In genomic region chr5:132272341-132273210, GRCh38 we compare ENCODE assay signal across 8 cellular contexts. TPM values are rescaled to one million over a fixed set of nuclear protein-coding genes. Genes with fewer than 3 reads are reported as not detected.
DNase-seq lines count a peak whose midpoint lies in the region; ATAC-seq and TF ChIP-seq lines count a peak whose summit lies in the region.

No MANE protein-coding gene starts in this region.

- H3K9me3 ChIP-seq in mucosa of descending colon = no peaks in the 10 kb centered on the region

- no peaks in the 10 kb centered on the region for H3K36me3 ChIP-seq in mucosa of descending colon (ENCODE audit: low read depth)

- H3K27me3 ChIP-seq in dorsolateral prefrontal cortex = no peaks in the 10 kb centered on the region

- ATAC-seq in mucosa of descending colon (peak; percentile 67), HG03095 (IDR thresholded peaks at IDR 0.05; ENCODE audit: unreplicated experiment) (no peak)
- no peak for ATAC-seq in stimulated activated effector memory CD8-positive, alpha-beta T cell treated with anti-CD3 and anti-CD28 coated beads, Interleukin-12 subunit alpha, Interleukin-12 subunit beta, amount 100 ng/mL, for 72 hours

- H3K4me3 ChIP-seq in dorsolateral prefrontal cortex (peak overlapping the region in 2 of 59 donors; percentile 3 to 16), mucosa of descending colon (no peak overlapping the region)

- H3K4me1 ChIP-seq in mucosa of descending colon (ENCODE audit: low read depth) = peaks cover 20% of the 10 kb centered on the region

- peaks cover 9% of the 10 kb centered on the region for H3K4me1 Mint-ChIP-seq in activated CD4-positive, alpha-beta T cell treated with anti-CD3 and anti-CD28 coated beads, Interleukin-2, amount 10 ng/mL, durations not matched to agents 24 days and 14 days
- peaks cover 19% of the 10 kb centered on the region for H3K4me1 Mint-ChIP-seq in stimulated activated effector memory CD8-positive, alpha-beta T cell treated with anti-CD3 and anti-CD28 coated beads, Interleukin-12 subunit alpha, Interleukin-12 subunit beta, amount 100 ng/mL, for 72 hours

- H3K9me3 Mint-ChIP-seq in activated CD4-positive, alpha-beta T cell treated with anti-CD3 and anti-CD28 coated beads, Interleukin-2, amount 10 ng/mL, durations not matched to agents 24 days and 14 days = no peaks in the 10 kb centered on the region
- no peaks in the 10 kb centered on the region for H3K9me3 Mint-ChIP-seq in stimulated activated effector memory CD8-positive, alpha-beta T cell treated with anti-CD3 and anti-CD28 coated beads, Interleukin-12 subunit alpha, Interleukin-12 subunit beta, amount 100 ng/mL, for 72 hours

- no peaks in the 10 kb centered on the region for H3K36me3 Mint-ChIP-seq in activated CD4-positive, alpha-beta T cell treated with anti-CD3 and anti-CD28 coated beads, Interleukin-2, amount 10 ng/mL, durations not matched to agents 24 days and 14 days (ENCODE audit: low read depth)
- H3K36me3 Mint-ChIP-seq in stimulated activated effector memory CD8-positive, alpha-beta T cell treated with anti-CD3 and anti-CD28 coated beads, Interleukin-12 subunit alpha, Interleukin-12 subunit beta, amount 100 ng/mL, for 72 hours = no peaks in the 10 kb centered on the region

- no peak overlapping the region for H3K4me3 Mint-ChIP-seq in activated CD4-positive, alpha-beta T cell treated with anti-CD3 and anti-CD28 coated beads, Interleukin-2, amount 10 ng/mL, durations not matched to agents 24 days and 14 days
- H3K4me3 Mint-ChIP-seq in stimulated activated effector memory CD8-positive, alpha-beta T cell treated with anti-CD3 and anti-CD28 coated beads, Interleukin-12 subunit alpha, Interleukin-12 subunit beta, amount 100 ng/mL, for 72 hours = peak overlapping the region; percentile 44

- intact Hi-C loops in activated CD4-positive, alpha-beta T cell treated with anti-CD3 and anti-CD28 coated beads, Interleukin-2, amount 10 ng/mL, durations not matched to agents 24 days and 14 days (cut with micrococcal nuclease) = no loop called here
- intact Hi-C loops in dorsolateral prefrontal cortex (cut with DNase I) (loop anchor here in 1 of 2 donors (5.0 kb wide), 1 partner anchor 230 kb away; no protein-coding TSS in a partner anchor), mucosa of descending colon (cut with DNase I, micrococcal nuclease) (no loop called here)

- H3K27ac Mint-ChIP-seq in activated CD4-positive, alpha-beta T cell treated with anti-CD3 and anti-CD28 coated beads, Interleukin-2, amount 10 ng/mL, durations not matched to agents 24 days and 14 days = no peak overlapping the region
- no peak overlapping the region for H3K27ac Mint-ChIP-seq in stimulated activated effector memory CD8-positive, alpha-beta T cell treated with anti-CD3 and anti-CD28 coated beads, Interleukin-12 subunit alpha, Interleukin-12 subunit beta, amount 100 ng/mL, for 72 hours

- DNase-seq in NCI-H187 (lab: John Stamatoyannopoulos, UW) (peak; percentile 10 to 32), NCI-H187 treated with DMSO at 0.1 percent for 48 hours (lab: John Stamatoyannopoulos, UW) (no peak), NCI-H345 treated with DMSO at 0.1 percent for 48 hours (lab: John Stamatoyannopoulos, UW; ENCODE audit: unreplicated experiment) (peak; percentile 21), dorsolateral prefrontal cortex (peak in 1 of 10 donors; percentile 33), mucosa of descending colon (peak in 2 of 3 donors; percentile 78 to 79)
- DNase-seq in activated CD4-positive, alpha-beta T cell treated with anti-CD3 and anti-CD28 coated beads, Interleukin-2, amount 10 ng/mL, durations not matched to agents 24 days and 14 days = peak; percentile 89
- peak; percentile 58 to 87 for DNase-seq in stimulated activated effector memory CD8-positive, alpha-beta T cell treated with anti-CD3 and anti-CD28 coated beads, Interleukin-12 subunit alpha, Interleukin-12 subunit beta, amount 100 ng/mL, for 72 hours (ENCODE audit: low spot score in 2 of 2)

- H3K27ac ChIP-seq in dorsolateral prefrontal cortex = peak overlapping the region in 2 of 59 donors; percentile 10 to 38

- peaks cover 15% of the 10 kb centered on the region for H3K27me3 Mint-ChIP-seq in activated CD4-positive, alpha-beta T cell treated with anti-CD3 and anti-CD28 coated beads, Interleukin-2, amount 10 ng/mL, durations not matched to agents 24 days and 14 days

- TF ChIP-seq CTCF in dorsolateral prefrontal cortex (IDR thresholded peaks at IDR 0.05 in 54 of 56, conservative IDR thresholded peaks at IDR 0.05 in 2 of 56; ENCODE audit: low read depth in 1 of 56, partially characterized antibody in 56 of 56) = peak; percentile 48 to 87 (median 78)
- TF ChIP-seq CTCF in mucosa of descending colon (IDR thresholded peaks at IDR 0.05) = peak; percentile 72

RNA-seq across cellular contexts. Expression of gene PDLIM4, which starts 15.1 kb away (rescaled TPM):
- total RNA-seq in activated CD4-positive, alpha-beta T cell treated with anti-CD3 and anti-CD28 coated beads, Interleukin-2, amount 10 ng/mL, durations not matched to agents 24 days and 14 days = 0.72 and 0.78 TPM in 2 replicates
- 10 to 100 TPM in 102 of 120 experiments, 1 to 10 TPM in 18; 4.7 to 42.5 (median 14.7) TPM for total RNA-seq in dorsolateral prefrontal cortex
- total RNA-seq in mucosa of descending colon = 10 to 100 TPM in 1 of 3 donors, 1 to 10 TPM in 2; 5.1 to 59.0 (median 5.6) TPM

RNA-seq across cellular contexts. Expression of gene SLC22A4, which starts 21.6 kb away (rescaled TPM):
- total RNA-seq in activated CD4-positive, alpha-beta T cell treated with anti-CD3 and anti-CD28 coated beads, Interleukin-2, amount 10 ng/mL, durations not matched to agents 24 days and 14 days = 1.1 and 2.1 TPM in 2 replicates
- total RNA-seq in dorsolateral prefrontal cortex (1 to 10 TPM; 1.2 to 7.4 (median 3.0) TPM), mucosa of descending colon (10 to 100 TPM in 1 of 3 donors, 1 to 10 TPM in 2; 2.7 to 13.4 (median 3.6) TPM)

RNA-seq across cellular contexts. Expression of gene P4HA2, which starts 44.9 kb away (rescaled TPM):
- 45.5 and 49.5 TPM in 2 replicates for total RNA-seq in activated CD4-positive, alpha-beta T cell treated with anti-CD3 and anti-CD28 coated beads, Interleukin-2, amount 10 ng/mL, durations not matched to agents 24 days and 14 days
- 10 to 100 TPM; 11.8 to 97.5 (median 27.5) TPM for total RNA-seq in dorsolateral prefrontal cortex
- 10 to 100 TPM; 47.0 to 65.0 (median 56.1) TPM for total RNA-seq in mucosa of descending colon
